23 cellular contexts compared by ENCODE assay signal in the genomic region with DNA sequence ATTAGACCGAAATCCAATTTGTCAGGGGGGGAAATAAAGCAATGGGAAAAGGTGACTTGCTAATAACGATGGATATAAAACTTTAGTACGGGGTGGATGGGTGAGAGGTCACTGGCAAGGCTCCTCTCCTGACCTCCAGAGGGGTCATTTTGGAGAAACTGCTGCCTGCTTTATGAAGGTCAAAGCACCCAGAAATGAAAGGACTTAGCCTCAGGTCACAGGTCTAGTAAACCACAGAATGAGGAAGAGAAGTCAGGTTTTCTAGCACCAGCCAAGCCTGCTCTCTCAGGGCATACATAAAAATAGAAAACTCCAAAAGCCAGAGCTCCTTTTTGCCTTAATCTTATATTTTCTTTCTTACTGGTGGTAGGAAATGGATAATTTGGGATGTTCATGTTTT.
DNase-seq lines count a peak whose midpoint lies in the region; ATAC-seq and TF ChIP-seq lines count a peak whose summit lies in the region.
"Had no signal": no experiment of that assay in that cellular context is flagged by ENCODE, and none has a peak within 500 bp of the region (broad histone marks: within the 10 kb centered on the region; RNA-seq: fewer than 3 reads in every experiment).

No MANE protein-coding gene starts in this region.

- ATAC-seq in right lobe of liver (peak in 3 of 4 donors; percentile 32 to 56 (median 39)), GM21576 (IDR thresholded peaks at IDR 0.05; ENCODE audit: unreplicated experiment) (no peak), HG03378 (IDR thresholded peaks at IDR 0.05; ENCODE audit: unreplicated experiment) (no peak), HG03097 (IDR thresholded peaks at IDR 0.05; ENCODE audit: low FRiP score, unreplicated experiment) (no peak)
- ATAC-seq: activated T-cell treated with anti-CD3 and anti-CD28 coated beads, Interleukin-2, amount 50 U/mL, for 72 hours; Panc1 had no signal

- H3K27me3 ChIP-seq in right lobe of liver, result no peaks in the 10 kb centered on the region
- H3K27me3 ChIP-seq in stomach, result no peaks in the 10 kb centered on the region
- H3K27me3 ChIP-seq: cardiac muscle cell, heart left ventricle, spleen, transverse colon had no signal

- TF ChIP-seq EP300 in stomach (IDR thresholded peaks at IDR 0.05), result no peak

- H3K4me1 ChIP-seq in right lobe of liver, result peaks cover 0 to 28% (median 11%) of the 10 kb centered on the region in 4 donors
- peaks cover 24 to 39% (median 27%) of the 10 kb centered on the region in 4 donors for H3K4me1 ChIP-seq in stomach
- H3K4me1 ChIP-seq: spleen had no signal

- 47% methylated on average over 3 of the region's 3 CpGs for WGBS in right lobe of liver (ENCODE audit: insufficient coverage, low coverage, low lambda C conversion rate, missing lambda C conversion rate)
- 60 to 73% (median 68%) methylated on average over 3 of the region's 3 CpGs for WGBS in stomach, 5 donors

- intact Hi-C loops in right lobe of liver (cut with DNase I) (no loop called here), stomach (cut with DNase I; ENCODE audit: low total_unique reads) (no loop called here)

- TF ChIP-seq CTCF in right lobe of liver (IDR thresholded peaks at IDR 0.05) (no peak), stomach (IDR thresholded peaks at IDR 0.05) (no peak)

- H3K36me3 ChIP-seq in right lobe of liver (no peaks in the 10 kb centered on the region), stomach (no peaks in the 10 kb centered on the region)
- H3K36me3 ChIP-seq: cardiac muscle cell, HAP-1, heart left ventricle, spleen, transverse colon had no signal

- no peak for TF ChIP-seq POLR2A in right lobe of liver (IDR thresholded peaks at IDR 0.05)
- TF ChIP-seq POLR2A in stomach (IDR thresholded peaks at IDR 0.05), result no peak

- H3K9me3 ChIP-seq in right lobe of liver, result no peaks in the 10 kb centered on the region
- H3K9me3 ChIP-seq in stomach, result no peaks in the 10 kb centered on the region
- H3K9me3 ChIP-seq: HAP-1, heart left ventricle, spleen, transverse colon had no signal

- H3K4me3 ChIP-seq in right lobe of liver (no peak overlapping the region), stomach (no peak overlapping the region)
- H3K4me3 ChIP-seq: cardiac muscle cell, HAP-1, heart left ventricle, spleen, transverse colon had no signal

- peak; percentile 19 for DNase-seq in DMS53 (lab: John Stamatoyannopoulos, UW)
- no peak for DNase-seq in DMS53 treated with DMSO at 0.1 percent for 48 hours (lab: John Stamatoyannopoulos, UW; ENCODE audit: unreplicated experiment)
- DNase-seq in SKM-1 (lab: John Stamatoyannopoulos, UW; ENCODE audit: unreplicated experiment), result peak; percentile 12
- no peak for DNase-seq in right lobe of liver
- DNase-seq in stomach, result no peak
- DNase-seq: activated CD4-positive, alpha-beta T cell treated with anti-CD3 and anti-CD28 coated beads for 48 hours; activated naive CD4-positive, alpha-beta T cell treated with anti-CD3 and anti-CD28 coated beads, Interleukin-2, amount 10 ng/mL, durations not matched to agents 7 days and 5 days; activated T-cell treated with anti-CD3 and anti-CD28 coated beads, Interleukin-2, amount 50 U/mL, for 72 hours; amygdala; heart left ventricle; left ventricle myocardium superior; NCI-H1092; NCI-H2029 treated with DMSO at 0.1 percent for 48 hours; NCI-H446; spleen; stimulated activated CD4-positive, alpha-beta T cell treated with anti-CD3 and anti-CD28 coated beads, Interleukin-4, amount 100 ng/mL, for 1 hour; transverse colon had no signal

- H3K27ac ChIP-seq in right lobe of liver (peak overlapping the region; percentile 89 to 97 (median 93)), stomach (peak overlapping the region in 4 of 5 donors; percentile 36 to 75 (median 65))
- H3K27ac ChIP-seq: heart left ventricle, spleen, transverse colon had no signal

Comparison
In these comparisons a context has a peak if more than half of its experiments do, and no peak if none do; other contexts are left out.
1. DNase-seq: peak in DMS53 (single experiment) and SKM-1 (single experiment); none in DMS53 treated with DMSO at 0.1 percent for 48 hours (single experiment), right lobe of liver (0 of 3) and stomach (single experiment).
2. ATAC-seq: peak in right lobe of liver (3 of 4); none in GM21576 (single experiment), HG03378 (single experiment) and HG03097 (single experiment).